Comparison of ENCODE assay signal across 9 cellular contexts in genomic region chr2:159612255-159612901, GRCh38. TPM values are rescaled to one million over a fixed set of nuclear protein-coding genes. Genes with fewer than 3 reads are reported as not detected.
A peak's percentile ranks its signal among the peaks of the same experiment; 100 is the strongest.
DNase-seq lines count a peak whose midpoint lies in the region; ATAC-seq and TF ChIP-seq lines count a peak whose summit lies in the region.
"Had no signal": no experiment of that assay in that cellular context is flagged by ENCODE, and none has a peak within 500 bp of the region (broad histone marks: within the 10 kb centered on the region; RNA-seq: fewer than 3 reads in every experiment).

No MANE protein-coding gene starts in this region.

- CTCF ChIA-PET in activated CD4-positive, alpha-beta memory T cell treated with anti-CD3 and anti-CD28 coated beads, Interleukin-2, amount 10 ng/mL, durations not matched to agents 7 days and 5 days (lab: Charles Lee), result no interaction called here

- H3K9ac ChIP-seq in HUES48 (ENCODE audit: low read depth, low read length) (no peak overlapping the region), skeletal muscle satellite cell (ENCODE audit: low read depth, low read length) (peak overlapping the region; percentile 93)

- ATAC-seq in activated T-cell treated with anti-CD3 and anti-CD28 coated beads, Interleukin-2, amount 50 U/mL, for 72 hours (replicated peaks in 1 of 2), result no peak

- no peaks in the 10 kb centered on the region for H3K9me3 Mint-ChIP-seq in activated CD4-positive, alpha-beta memory T cell treated with anti-CD3 and anti-CD28 coated beads, Interleukin-2, amount 10 ng/mL, durations not matched to agents 7 days and 5 days
- no peaks in the 10 kb centered on the region for H3K9me3 Mint-ChIP-seq in activated T-cell treated with anti-CD3 and anti-CD28 coated beads, Interleukin-2, amount 50 U/mL, for 72 hours

- no peak overlapping the region for H3K27ac Mint-ChIP-seq in activated CD4-positive, alpha-beta memory T cell treated with anti-CD3 and anti-CD28 coated beads, Interleukin-2, amount 10 ng/mL, durations not matched to agents 7 days and 5 days
- H3K27ac Mint-ChIP-seq in activated T-cell treated with anti-CD3 and anti-CD28 coated beads, Interleukin-2, amount 50 U/mL, for 72 hours, result no peak overlapping the region

- POLR2A ChIA-PET in activated CD4-positive, alpha-beta memory T cell treated with anti-CD3 and anti-CD28 coated beads, Interleukin-2, amount 10 ng/mL, durations not matched to agents 7 days and 5 days (lab: Charles Lee), result no interaction called here

- DNase-seq in NCI-H774 (lab: John Stamatoyannopoulos, UW), result peak; percentile 39
- DNase-seq in esophagus squamous epithelium (lab: John Stamatoyannopoulos, UW), result no peak
- no peak for DNase-seq in stimulated activated CD4-positive, alpha-beta T cell treated with anti-CD3 and anti-CD28 coated beads, Interleukin-4, amount 100 ng/mL, for 24 hours
- DNase-seq in activated CD4-positive, alpha-beta memory T cell treated with anti-CD3 and anti-CD28 coated beads, Interleukin-2, amount 10 ng/mL, durations not matched to agents 7 days and 5 days, result no peak
- no peak for DNase-seq in activated T-cell treated with anti-CD3 and anti-CD28 coated beads, Interleukin-2, amount 50 U/mL, for 72 hours
- no peak for DNase-seq in activated T-cell treated with anti-CD3 and anti-CD28 coated beads, Interleukin-2, amount 50 U/mL, for 48 hours
- DNase-seq: nucleus accumbens had no signal

- 55 to 59% methylated on average over 1 of the region's 1 CpG for WGBS in esophagus squamous epithelium, 2 donors

- intact Hi-C loops in esophagus squamous epithelium (cut with DNase I), result no loop called here

- H3K9me3 ChIP-seq in HUES48 (ENCODE audit: control insufficient read depth, insufficient read depth, low read length) (no peaks in the 10 kb centered on the region), esophagus squamous epithelium (no peaks in the 10 kb centered on the region), skeletal muscle satellite cell (replicated peaks; ENCODE audit: low read length) (no peaks in the 10 kb centered on the region)

- H3K4me3 Mint-ChIP-seq in activated CD4-positive, alpha-beta memory T cell treated with anti-CD3 and anti-CD28 coated beads, Interleukin-2, amount 10 ng/mL, durations not matched to agents 7 days and 5 days, result no peak overlapping the region
- H3K4me3 Mint-ChIP-seq in activated T-cell treated with anti-CD3 and anti-CD28 coated beads, Interleukin-2, amount 50 U/mL, for 72 hours, result no peak overlapping the region

- peaks cover 12% of the 10 kb centered on the region for H3K4me1 Mint-ChIP-seq in activated CD4-positive, alpha-beta memory T cell treated with anti-CD3 and anti-CD28 coated beads, Interleukin-2, amount 10 ng/mL, durations not matched to agents 7 days and 5 days
- peaks cover 16% of the 10 kb centered on the region for H3K4me1 Mint-ChIP-seq in activated T-cell treated with anti-CD3 and anti-CD28 coated beads, Interleukin-2, amount 50 U/mL, for 72 hours (ENCODE audit: low read depth)

- H3K36me3 ChIP-seq in HUES48 (ENCODE audit: control insufficient read depth, insufficient read depth, low read length) (no peaks in the 10 kb centered on the region), esophagus squamous epithelium (no peaks in the 10 kb centered on the region), skeletal muscle satellite cell (ENCODE audit: insufficient read depth, low read length) (no peaks in the 10 kb centered on the region)

- peaks cover 19% of the 10 kb centered on the region for H3K27me3 Mint-ChIP-seq in activated CD4-positive, alpha-beta memory T cell treated with anti-CD3 and anti-CD28 coated beads, Interleukin-2, amount 10 ng/mL, durations not matched to agents 7 days and 5 days
- peaks cover 28% of the 10 kb centered on the region for H3K27me3 Mint-ChIP-seq in activated T-cell treated with anti-CD3 and anti-CD28 coated beads, Interleukin-2, amount 50 U/mL, for 72 hours (ENCODE audit: low read depth)

- TF ChIP-seq CTCF in esophagus squamous epithelium (IDR thresholded peaks at IDR 0.05), result no peak

- H3K36me3 Mint-ChIP-seq in activated CD4-positive, alpha-beta memory T cell treated with anti-CD3 and anti-CD28 coated beads, Interleukin-2, amount 10 ng/mL, durations not matched to agents 7 days and 5 days (ENCODE audit: low read depth), result no peaks in the 10 kb centered on the region
- H3K36me3 Mint-ChIP-seq in activated T-cell treated with anti-CD3 and anti-CD28 coated beads, Interleukin-2, amount 50 U/mL, for 72 hours (ENCODE audit: insufficient read depth in 2 of 2), result peaks cover 1 to 3% of the 10 kb centered on the region in 2 donors

- TF ChIP-seq POLR2A in esophagus squamous epithelium (IDR thresholded peaks at IDR 0.05), result no peak

- peak overlapping the region; percentile 85 for H3K4me2 ChIP-seq in skeletal muscle satellite cell (ENCODE audit: low read length)

- H3K4me1 ChIP-seq in HUES48 (ENCODE audit: control insufficient read depth, insufficient read depth, low read length), result peaks cover 49% of the 10 kb centered on the region
- peaks cover 0 to 75% (median 27%) of the 10 kb centered on the region in 3 donors for H3K4me1 ChIP-seq in esophagus squamous epithelium
- H3K4me1 ChIP-seq in skeletal muscle satellite cell (ENCODE audit: control insufficient read depth, insufficient read depth, low read length), result peaks cover 26% of the 10 kb centered on the region

- H3K27me3 ChIP-seq in HUES48 (ENCODE audit: control insufficient read depth, insufficient read depth, low read length) (no peaks in the 10 kb centered on the region), esophagus squamous epithelium (no peaks in the 10 kb centered on the region), skeletal muscle satellite cell (ENCODE audit: control insufficient read depth, insufficient read depth, low read length) (no peaks in the 10 kb centered on the region)

- H3K27ac ChIP-seq in HUES48 (ENCODE audit: low read depth, low read length) (peak overlapping the region; percentile 38), esophagus squamous epithelium (peak overlapping the region; percentile 30 to 98 (median 79))

- H3K4me3 ChIP-seq in HUES48 (ENCODE audit: low read depth, low read length) (peak overlapping the region; percentile 89), esophagus squamous epithelium (peak overlapping the region in 2 of 4 donors; percentile 82 to 89), skeletal muscle satellite cell (ENCODE audit: low read length) (peak overlapping the region; percentile 12)

RNA-seq across cellular contexts. Expression of gene BAZ2B, which starts 4.0 kb away (rescaled TPM):
- total RNA-seq in esophagus squamous epithelium, result 10 to 100 TPM; 41.6 to 94.6 (median 54.1) TPM
- 15.9 and 19.8 TPM in 2 replicates for total RNA-seq in skeletal muscle satellite cell (2012; rRNA removed)
- total RNA-seq in activated CD4-positive, alpha-beta memory T cell treated with anti-CD3 and anti-CD28 coated beads, Interleukin-2, amount 10 ng/mL, durations not matched to agents 7 days and 5 days, result 1 to 10 TPM; 8.5 to 9.8 TPM
- total RNA-seq in activated T-cell treated with anti-CD3 and anti-CD28 coated beads, Interleukin-2, amount 50 U/mL, for 72 hours, result 10 to 100 TPM; 16.8 to 19.7 TPM
